In the genomic region with DNA sequence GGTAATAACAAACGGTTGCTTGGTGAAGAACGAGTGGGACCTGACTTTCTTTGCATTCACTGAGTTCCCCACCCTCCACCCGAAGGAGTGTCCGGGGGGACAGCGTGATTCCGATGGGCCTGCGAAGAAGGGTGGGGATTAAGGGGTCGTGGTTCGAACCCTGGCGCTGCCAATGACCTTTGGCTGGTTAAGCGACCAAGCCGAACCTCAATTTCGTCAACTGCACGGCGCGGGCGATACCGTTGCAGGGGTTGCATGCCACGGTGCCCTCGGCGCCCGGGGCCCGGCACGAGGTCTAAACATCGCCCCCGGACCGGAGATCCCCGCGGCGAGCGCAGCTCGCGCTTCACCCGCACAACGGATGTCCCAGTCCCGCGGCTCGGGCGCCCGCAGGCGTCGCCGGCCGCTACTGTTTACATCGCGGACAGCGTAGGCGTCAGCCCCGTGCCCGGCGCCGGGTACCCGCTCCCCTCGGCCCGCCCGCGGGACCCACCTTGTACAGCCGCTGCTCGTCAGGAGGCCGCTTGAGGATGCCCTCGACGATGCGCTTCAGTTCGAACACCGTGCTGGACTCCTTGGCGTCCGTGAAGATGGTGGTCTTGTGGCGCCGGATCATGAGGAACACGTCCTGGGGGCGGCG, we compare ENCODE assay signal across 8 cellular contexts. TPM values are rescaled to one million over a fixed set of nuclear protein-coding genes. Genes with fewer than 3 reads are reported as not detected.
DNase-seq lines count a peak whose midpoint lies in the region; ATAC-seq, FAIRE-seq and TF ChIP-seq lines count a peak whose summit lies in the region.

No MANE protein-coding gene starts in this region.

- H3K36me3 ChIP-seq in MM.1S (replicated peaks; ENCODE audit: insufficient read depth, low read length) (no peaks in the 10 kb centered on the region), K562 (ENCODE audit: control insufficient read depth, insufficient read depth, low read length) (peaks cover 49% of the 10 kb centered on the region)

- H3K9me2 ChIP-seq in MM.1S (replicated peaks; ENCODE audit: insufficient read depth, low read length): no peaks in the 10 kb centered on the region

- H3K27ac ChIP-seq in MM.1S (ENCODE audit: low read length) (no peak overlapping the region), K562 (ENCODE audit: extremely low read depth, low read depth, low read length) (peak overlapping the region; percentile 88)

- TF ChIP-seq RAD21 in K562 (CRISPR knock-in tag; conservative IDR thresholded peaks at IDR 0.05 in 1 of 2, IDR thresholded peaks at IDR 0.05 in 1 of 2): no peak

- no peaks in the 10 kb centered on the region for H3K27me3 ChIP-seq in MM.1S (replicated peaks; ENCODE audit: insufficient read depth, low read length)
- no peaks in the 10 kb centered on the region for H3K27me3 ChIP-seq in K562 (ENCODE audit: control insufficient read depth in 2 of 2, insufficient read depth in 2 of 2, low read length in 2 of 2)

- POLR2A ChIA-PET in K562 (lab: Yijun Ruan, JAX): interaction anchor here (0.6 to 3.9 kb wide), 8 partner anchors 7 to 38 kb away, joined by 3 to 28 read pairs (median 8); a partner anchor contains a TSS
- POLR2A ChIA-PET in HEK293T (lab: Yijun Ruan, JAX): interaction anchor here (0.9 to 4.0 kb wide), 7 partner anchors 8 to 91 kb away, joined by 3 to 42 read pairs (median 23); a partner anchor contains a TSS

- CTCF ChIA-PET in K562 (lab: Yijun Ruan, JAX; ENCODE audit: low intra/inter-chr PET ratio) (interaction anchor here (0.6 kb wide), 1 partner anchor 23 kb away, joined by 4 read pairs; no protein-coding TSS in a partner anchor), HEK293T (lab: Yijun Ruan, JAX) (interaction anchor here (1.0 kb wide), 1 partner anchor 78 kb away, joined by 3 read pairs; no protein-coding TSS in a partner anchor)

- DNase-seq in GM12865 (ENCODE audit: low read depth): peak; percentile 46
- peak; percentile 36 for DNase-seq in MM.1S
- peak in 3 of 4 experiments; percentile 32 to 71 (median 70) for DNase-seq in K562 (ENCODE audit: extremely low read depth in 1 of 4, low spot score in 3 of 4)
- peak in 1 of 2 donors; percentile 51 for DNase-seq in left colon
- peak; percentile 52 for DNase-seq in stimulated activated naive CD8-positive, alpha-beta T cell treated with anti-CD3 and anti-CD28 coated beads, Interleukin-15, Interleukin-2, amounts not matched to agents 100 U/mL and 50 U/mL, for 24 hours
- DNase-seq in HEK293T (ENCODE audit: extremely low spot score): no peak

- peak overlapping the region; percentile 79 for H3K9ac ChIP-seq in MM.1S (ENCODE audit: low read length)
- peak overlapping the region; percentile 84 to 94 for H3K9ac ChIP-seq in K562 (ENCODE audit: insufficient read depth in 1 of 2, low read depth in 2 of 2, low read length in 2 of 2)

- no peak for TF ChIP-seq CTCF in GM12865 (IDR thresholded peaks at IDR 0.05; ENCODE audit: insufficient read depth, low read depth, low read length, missing control alignments)
- no peak for TF ChIP-seq CTCF in MM.1S (IDR thresholded peaks at IDR 0.05; ENCODE audit: low read length)
- TF ChIP-seq CTCF in K562 (IDR thresholded peaks at IDR 0.05 in 2 of 3, conservative IDR thresholded peaks at IDR 0.05 in 1 of 3; ENCODE audit: insufficient read depth in 2 of 3, low read depth in 1 of 3, low read length in 3 of 3): no peak

- peak overlapping the region; percentile 82 for H3K4me3 ChIP-seq in GM12865 (ENCODE audit: low read depth, low read length)
- H3K4me3 ChIP-seq in MM.1S (ENCODE audit: low read length): peak overlapping the region; percentile 99
- peak overlapping the region; percentile 97 for H3K4me3 ChIP-seq in K562

- ATAC-seq in GM21717 (IDR thresholded peaks at IDR 0.05; ENCODE audit: unreplicated experiment) (peak; percentile 6), K562 (peak; percentile 7; the same call in 2 of the 3 replicates), left colon (peak; percentile 16), HG03378 (IDR thresholded peaks at IDR 0.05; ENCODE audit: unreplicated experiment) (no peak)
- ATAC-seq in stimulated activated naive CD8-positive, alpha-beta T cell treated with anti-CD3 and anti-CD28 coated beads, Interleukin-15, Interleukin-2, amounts not matched to agents 100 U/mL and 50 U/mL, for 24 hours: peak; percentile 28

- H3F3A ChIP-seq in MM.1S (ENCODE audit: insufficient read depth, low read length): 0 out of 2 replicates have a peak, but pooled peaks cover 13% of the 10 kb centered on the region

- TSS peak; percentile 42 for BruUV-seq in K562 (replicated peaks; lab: Mats Ljungman, UMichigan)

- H3K79me2 ChIP-seq in MM.1S (ENCODE audit: low read length): peaks cover 37% of the 10 kb centered on the region
- peaks cover 39% of the 10 kb centered on the region for H3K79me2 ChIP-seq in K562 (ENCODE audit: control insufficient read depth, insufficient read depth, low read length)

- no peak for TF ChIP-seq EP300 in K562 (IDR thresholded peaks at IDR 0.05; ENCODE audit: low read length)

- H4K20me1 ChIP-seq in MM.1S (ENCODE audit: insufficient read depth, low read length) (no peaks in the 10 kb centered on the region), K562 (replicated peaks; ENCODE audit: control insufficient read depth, insufficient read depth, low read length) (peaks cover under 1% of the 10 kb centered on the region; the same call in 1 of the 2 replicates)

- no peak for TF ChIP-seq POLR2A in K562 (conservative IDR thresholded peaks at IDR 0.05)

- no peaks in the 10 kb centered on the region for H3K9me3 ChIP-seq in MM.1S (replicated peaks; ENCODE audit: insufficient read depth, low read length)
- no peaks in the 10 kb centered on the region for H3K9me3 ChIP-seq in K562 (replicated peaks; ENCODE audit: control insufficient read depth, insufficient read depth, low read depth, low read length)

- in situ Hi-C loops in K562 (cut with MboI): no loop called here

- H2AFZ ChIP-seq in MM.1S (ENCODE audit: low read length) (peak overlapping the region; percentile 86), K562 (ENCODE audit: low read depth, low read length) (peak overlapping the region; percentile 75)

- WGBS in K562 (ENCODE audit: insufficient coverage, low coverage, missing lambda C conversion rate): under 1% methylated on average over 65 of the region's 72 CpGs

- intact Hi-C loops in K562 (cut with micrococcal nuclease): loop anchor here (5.0 kb wide), 1 partner anchor 41 kb away; a partner anchor contains a TSS
- intact Hi-C loops in left colon (cut with DNase I, micrococcal nuclease): no loop called here

- H3K4me1 ChIP-seq in MM.1S (ENCODE audit: low read length) (peaks cover 14% of the 10 kb centered on the region; the same call in 1 of the 2 replicates), K562 (replicated peaks in 1 of 2; ENCODE audit: control insufficient read depth in 2 of 2, insufficient read depth in 2 of 2, low read length in 2 of 2) (peaks cover 11 to 42% of the 10 kb centered on the region in 2 experiments; a peak in 4 of 5 replicates)

- FAIRE-seq in K562 (lab: Jason Lieb, UNC): no peak

- H3K4me2 ChIP-seq in MM.1S (ENCODE audit: low read depth, low read length): peak overlapping the region; percentile 81
- H3K4me2 ChIP-seq in K562 (ENCODE audit: insufficient read depth, low read length): peak overlapping the region; percentile 97

- no peaks in the 10 kb centered on the region for H3K9me1 ChIP-seq in K562 (ENCODE audit: control insufficient read depth, insufficient read depth, low read length)

RNA-seq across cellular contexts. Expression of a gene that starts 0.5 kb away (rescaled TPM):
- 7.2 and 24.7 TPM in 2 replicates for total RNA-seq in K562 (2011; cell fraction: chromatin; rRNA removed; ENCODE audit: low replicate concordance)
- 37.5 and 47.0 TPM in 2 replicates for total RNA-seq in K562 (2011; cell fraction: nucleolus; rRNA removed)
- 31.9 and 34.9 TPM in 2 replicates for total RNA-seq in K562 (2011; cell fraction: nucleoplasm; rRNA removed)
- total RNA-seq in K562 (2014; rRNA removed): 285 and 395 TPM in 2 replicates
- total RNA-seq in K562 (2014; rRNA removed; fragmentation: Illumina TruSeq; extraction: Trizol): 29.4 and 63.2 TPM in 2 replicates
- 219 and 223 TPM in 2 replicates for total RNA-seq in K562 (2015; rRNA removed; fragmentation: Illumina TruSeq; extraction: Trizol)
- 237 and 268 TPM in 2 replicates for total RNA-seq in K562 (2021)
- 206 and 220 TPM in 2 replicates for polyA plus RNA-seq in K562 (2011; rRNA removed)
- polyA plus RNA-seq in K562 (2011; cell fraction: cytosol; rRNA removed): 693 and 1,390 TPM in 2 replicates
- 132 and 211 TPM in 2 replicates for polyA plus RNA-seq in K562 (2011; cell fraction: nucleus; rRNA removed)
- 297 and 487 TPM in 2 replicates for polyA plus RNA-seq in K562 (2012)
- polyA plus RNA-seq in K562 (2014; fragmentation: Illumina TruSeq; extraction: Trizol): 180 and 344 TPM in 2 replicates
- polyA plus RNA-seq in K562 (2014; fragmentation: Nextera tagmentation; extraction: Ambion mirVana): 100 to 1,000 TPM; 764 to 791 TPM
- polyA plus RNA-seq in K562 (2014; rRNA removed): 298 and 313 TPM in 2 replicates
- 34.5 and 73.6 TPM in 2 replicates for polyA minus RNA-seq in K562 (2011; rRNA and poly(A)+ RNA removed)
- polyA minus RNA-seq in K562 (2011; cell fraction: cytosol; rRNA and poly(A)+ RNA removed): 64.8 and 95.8 TPM in 2 replicates
- 15.5 and 22.3 TPM in 2 replicates for polyA minus RNA-seq in K562 (2011; cell fraction: nucleus; rRNA and poly(A)+ RNA removed)
- 100 to 1,000 TPM; 209 to 336 TPM for total RNA-seq in left colon

RNA-seq across cellular contexts. Expression of a gene that starts 10.7 kb away (rescaled TPM):
- not detected in 2 replicates for total RNA-seq in K562 (2011; cell fraction: chromatin; rRNA removed; ENCODE audit: low replicate concordance)
- not detected in 2 replicates for total RNA-seq in K562 (2011; cell fraction: nucleolus; rRNA removed)
- not detected in 2 replicates for total RNA-seq in K562 (2011; cell fraction: nucleoplasm; rRNA removed)
- total RNA-seq in K562 (2014; rRNA removed) (not detected in 2 replicates), K562 (2014; rRNA removed; fragmentation: Illumina TruSeq; extraction: Trizol) (not detected in 2 replicates), K562 (2015; rRNA removed; fragmentation: Illumina TruSeq; extraction: Trizol) (not detected in 2 replicates), K562 (2021) (not detected in 2 replicates), left colon (not detected)
- polyA plus RNA-seq in K562 (2011; rRNA removed) (not detected in 2 replicates), K562 (2014; fragmentation: Illumina TruSeq; extraction: Trizol) (not detected in 2 replicates), K562 (2014; fragmentation: Nextera tagmentation; extraction: Ambion mirVana) (not detected), K562 (2014; rRNA removed) (not detected in 2 replicates)
- not detected in 2 replicates for polyA plus RNA-seq in K562 (2011; cell fraction: cytosol; rRNA removed)
- polyA plus RNA-seq in K562 (2011; cell fraction: nucleus; rRNA removed): not detected in 2 replicates
- 0.06 TPM in 1 of 2 replicates, not detected in the other for polyA plus RNA-seq in K562 (2012)
- polyA minus RNA-seq in K562 (2011; rRNA and poly(A)+ RNA removed): not detected in 2 replicates
- not detected in 2 replicates for polyA minus RNA-seq in K562 (2011; cell fraction: cytosol; rRNA and poly(A)+ RNA removed)
- polyA minus RNA-seq in K562 (2011; cell fraction: nucleus; rRNA and poly(A)+ RNA removed): not detected in 2 replicates

RNA-seq across cellular contexts. Expression of a gene that starts 21.6 kb away (rescaled TPM):
- not detected in 2 replicates for total RNA-seq in K562 (2011; cell fraction: chromatin; rRNA removed; ENCODE audit: low replicate concordance)
- total RNA-seq in K562 (2011; cell fraction: nucleolus; rRNA removed): not detected in 2 replicates
- not detected in 2 replicates for total RNA-seq in K562 (2011; cell fraction: nucleoplasm; rRNA removed)
- total RNA-seq in K562 (2014; rRNA removed): not detected in 2 replicates
- not detected in 2 replicates for total RNA-seq in K562 (2014; rRNA removed; fragmentation: Illumina TruSeq; extraction: Trizol)
- not detected in 2 replicates for total RNA-seq in K562 (2015; rRNA removed; fragmentation: Illumina TruSeq; extraction: Trizol)
- not detected in 2 replicates for total RNA-seq in K562 (2021)
- not detected in 2 replicates for polyA plus RNA-seq in K562 (2011; rRNA removed)
- not detected in 2 replicates for polyA plus RNA-seq in K562 (2011; cell fraction: cytosol; rRNA removed)
- polyA plus RNA-seq in K562 (2011; cell fraction: nucleus; rRNA removed): not detected in 2 replicates
- not detected in 2 replicates for polyA plus RNA-seq in K562 (2012)
- not detected in 2 replicates for polyA plus RNA-seq in K562 (2014; fragmentation: Illumina TruSeq; extraction: Trizol)
- not detected for polyA plus RNA-seq in K562 (2014; fragmentation: Nextera tagmentation; extraction: Ambion mirVana)
- not detected in 2 replicates for polyA plus RNA-seq in K562 (2014; rRNA removed)
- 0.18 TPM in 1 of 2 replicates, not detected in the other for polyA minus RNA-seq in K562 (2011; rRNA and poly(A)+ RNA removed)
- polyA minus RNA-seq in K562 (2011; cell fraction: cytosol; rRNA and poly(A)+ RNA removed): not detected in 2 replicates
- not detected in 2 replicates for polyA minus RNA-seq in K562 (2011; cell fraction: nucleus; rRNA and poly(A)+ RNA removed)
- not detected for total RNA-seq in left colon

RNA-seq across cellular contexts. Expression of a gene that starts 24.2 kb away (rescaled TPM):
- total RNA-seq in K562 (2011; cell fraction: chromatin; rRNA removed; ENCODE audit: low replicate concordance): 1,596 and 1,670 TPM in 2 replicates
- 1,139 and 1,167 TPM in 2 replicates for total RNA-seq in K562 (2011; cell fraction: nucleolus; rRNA removed)
- total RNA-seq in K562 (2011; cell fraction: nucleoplasm; rRNA removed): 1,487 and 2,488 TPM in 2 replicates
- 81.1 and 85.3 TPM in 2 replicates for total RNA-seq in K562 (2014; rRNA removed)
- 79.2 and 79.9 TPM in 2 replicates for total RNA-seq in K562 (2014; rRNA removed; fragmentation: Illumina TruSeq; extraction: Trizol)
- 70.6 and 91.2 TPM in 2 replicates for total RNA-seq in K562 (2015; rRNA removed; fragmentation: Illumina TruSeq; extraction: Trizol)
- 413 and 466 TPM in 2 replicates for total RNA-seq in K562 (2021)
- 82.5 and 179 TPM in 2 replicates for polyA plus RNA-seq in K562 (2011; rRNA removed)
- polyA plus RNA-seq in K562 (2011; cell fraction: cytosol; rRNA removed): 102 and 119 TPM in 2 replicates
- polyA plus RNA-seq in K562 (2011; cell fraction: nucleus; rRNA removed): 1,748 and 2,419 TPM in 2 replicates
- polyA plus RNA-seq in K562 (2012): 391 and 584 TPM in 2 replicates
- polyA plus RNA-seq in K562 (2014; fragmentation: Illumina TruSeq; extraction: Trizol): 517 and 558 TPM in 2 replicates
- 10 to 100 TPM; 26.7 to 27.6 TPM for polyA plus RNA-seq in K562 (2014; fragmentation: Nextera tagmentation; extraction: Ambion mirVana)
- 463 and 563 TPM in 2 replicates for polyA plus RNA-seq in K562 (2014; rRNA removed)
- polyA minus RNA-seq in K562 (2011; rRNA and poly(A)+ RNA removed): 72.4 and 72.8 TPM in 2 replicates
- 155 and 244 TPM in 2 replicates for polyA minus RNA-seq in K562 (2011; cell fraction: cytosol; rRNA and poly(A)+ RNA removed)
- 233 and 249 TPM in 2 replicates for polyA minus RNA-seq in K562 (2011; cell fraction: nucleus; rRNA and poly(A)+ RNA removed)
- total RNA-seq in left colon: 100 to 1,000 TPM; 476 to 593 TPM

RNA-seq across cellular contexts. Expression of a gene that starts 40.4 kb away (rescaled TPM):
- 205 and 513 TPM in 2 replicates for total RNA-seq in K562 (2011; cell fraction: chromatin; rRNA removed; ENCODE audit: low replicate concordance)
- total RNA-seq in K562 (2011; cell fraction: nucleolus; rRNA removed): 438 and 448 TPM in 2 replicates
- total RNA-seq in K562 (2011; cell fraction: nucleoplasm; rRNA removed): 292 and 307 TPM in 2 replicates
- total RNA-seq in K562 (2014; rRNA removed) (61.3 and 77.8 TPM in 2 replicates), K562 (2014; rRNA removed; fragmentation: Illumina TruSeq; extraction: Trizol) (41.5 and 43.6 TPM in 2 replicates), K562 (2015; rRNA removed; fragmentation: Illumina TruSeq; extraction: Trizol) (41.7 and 43.7 TPM in 2 replicates), K562 (2021) (113 and 121 TPM in 2 replicates), left colon (1 to 10 TPM; 1.7 to 6.4 TPM)
- polyA plus RNA-seq in K562 (2011; rRNA removed) (112 and 157 TPM in 2 replicates), K562 (2014; fragmentation: Illumina TruSeq; extraction: Trizol) (76.1 and 104 TPM in 2 replicates), K562 (2014; fragmentation: Nextera tagmentation; extraction: Ambion mirVana) (10 to 100 TPM; 12.1 to 21.0 TPM), K562 (2014; rRNA removed) (106 and 107 TPM in 2 replicates)
- 149 and 221 TPM in 2 replicates for polyA plus RNA-seq in K562 (2011; cell fraction: cytosol; rRNA removed)
- polyA plus RNA-seq in K562 (2011; cell fraction: nucleus; rRNA removed): 780 and 951 TPM in 2 replicates
- polyA plus RNA-seq in K562 (2012): 109 and 148 TPM in 2 replicates
- 23.0 and 37.7 TPM in 2 replicates for polyA minus RNA-seq in K562 (2011; rRNA and poly(A)+ RNA removed)
- polyA minus RNA-seq in K562 (2011; cell fraction: cytosol; rRNA and poly(A)+ RNA removed): 26.8 and 31.8 TPM in 2 replicates
- 53.4 and 78.8 TPM in 2 replicates for polyA minus RNA-seq in K562 (2011; cell fraction: nucleus; rRNA and poly(A)+ RNA removed)
